Comparison of ENCODE assay signal across 20 cellular contexts in the genomic region with DNA sequence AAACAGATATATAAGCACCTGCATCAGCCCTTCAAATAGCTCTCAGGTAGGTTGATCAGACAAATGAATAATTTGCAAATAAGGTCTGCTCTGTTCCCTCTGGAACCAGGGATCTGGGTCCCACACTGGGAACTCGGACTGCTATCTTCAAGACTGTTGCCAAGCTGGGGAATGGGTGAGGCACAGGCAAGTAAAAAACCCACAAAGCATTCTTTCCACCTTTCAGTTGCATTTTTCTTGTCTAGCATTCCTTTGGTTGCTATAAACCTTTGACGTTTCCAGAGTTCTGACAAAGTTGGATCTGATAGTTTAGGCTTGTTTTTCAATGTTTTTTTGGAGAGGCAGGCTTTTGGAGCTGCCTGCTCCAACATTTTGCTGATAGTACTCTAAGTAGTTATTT.
"Had no signal": no experiment of that assay in that cellular context is flagged by ENCODE, and none has a peak within 500 bp of the region (broad histone marks: within the 10 kb centered on the region; RNA-seq: fewer than 3 reads in every experiment).

No MANE protein-coding gene starts in this region.

- H3K27ac ChIP-seq: colonic mucosa, hepatocyte, right atrium auricular region, sigmoid colon, skin epidermis, suprapubic skin, thyroid gland, upper lobe of left lung, uterus had no signal

- H3K9me3 ChIP-seq: colonic mucosa, right atrium auricular region, sigmoid colon, suprapubic skin, thyroid gland, upper lobe of left lung, uterus had no signal

- H2AFZ ChIP-seq: hepatocyte had no signal

- FAIRE-seq: endothelial cell of umbilical vein had no signal

- H3K27me3 ChIP-seq: colonic mucosa, hepatocyte, right atrium auricular region, sigmoid colon, suprapubic skin, thyroid gland, upper lobe of left lung, uterus had no signal

- ATAC-seq: left lobe of liver, natural killer cell had no signal

- H3K4me1 ChIP-seq: colonic mucosa, right atrium auricular region, suprapubic skin, upper lobe of left lung, uterus had no signal

- DNase-seq: effector CD4-positive, alpha-beta T cell; endodermal cell; erythroblast; head of caudate nucleus; kidney glomerular epithelial cell; mammary epithelial cell; natural killer cell; sigmoid colon; stimulated activated CD4-positive, alpha-beta T cell treated with anti-CD3 and anti-CD28 coated beads, Interleukin-12 subunit alpha, Interleukin-12 subunit beta, amount 100 ng/mL, for 4 hours; stimulated activated naive CD4-positive, alpha-beta T cell treated with Interleukin-2 at 50 U/mL for 16 hours; thyroid gland; upper lobe of left lung; uterus had no signal

- H3K4me3 ChIP-seq: colonic mucosa, hepatocyte, right atrium auricular region, sigmoid colon, skin epidermis, suprapubic skin, thyroid gland, upper lobe of left lung, uterus had no signal

- H3K4me2 ChIP-seq: hepatocyte had no signal

- H3K36me3 ChIP-seq: colonic mucosa, uterus had no signal
